Comparison of ENCODE assay signal across 8 cellular contexts in genomic region chr14:105475269-105475915, GRCh38. TPM values are rescaled to one million over a fixed set of nuclear protein-coding genes. Genes with fewer than 3 reads are reported as not detected.
DNase-seq lines count a peak whose midpoint lies in the region; ATAC-seq, FAIRE-seq and TF ChIP-seq lines count a peak whose summit lies in the region.

No MANE protein-coding gene starts in this region.

- H3K27ac ChIP-seq in A673 (ENCODE audit: low read depth, low read length, poor library complexity, severe bottlenecking) = peak overlapping the region; percentile 87
- peak overlapping the region; percentile 96 to 99 for H3K27ac ChIP-seq in breast epithelium
- H3K27ac ChIP-seq in right lobe of liver = peak overlapping the region; percentile 68 to 86 (median 85)
- H3K27ac ChIP-seq in tibial nerve = peak overlapping the region; percentile 89 to 96 (median 92)

- DNase-seq in A673 (ENCODE audit: low spot score) (no peak), HTR-8/SVneo (ENCODE audit: insufficient read length, low spot score) (no peak), breast epithelium (ENCODE audit: low spot score in 2 of 2) (peak in 1 of 2 donors; percentile 63), right lobe of liver (peak; percentile 75 to 83 (median 77)), tibial nerve (ENCODE audit: low spot score in 2 of 2) (no peak), epidermal melanocyte (ENCODE audit: insufficient read length, low spot score) (no peak)
- DNase-seq in activated CD8-positive, alpha-beta memory T cell treated with anti-CD3 and anti-CD28 coated beads for 24 hours = no peak

- peak in 1 of 2 donors; percentile 36 for TF ChIP-seq EP300 in tibial nerve (IDR thresholded peaks at IDR 0.05)

- BruUV-seq in A673 (replicated peaks; lab: Mats Ljungman, UMichigan) = no TSS peak

- intact Hi-C loops in A673 (cut with micrococcal nuclease; ENCODE audit: unreplicated experiment) (no loop called here), breast epithelium (cut with DNase I; ENCODE audit: low total_unique reads) (no loop called here), right lobe of liver (cut with DNase I) (no loop called here)

- H3K4me3 ChIP-seq in A673 (ENCODE audit: low read depth, low read length, poor library complexity, severe bottlenecking) = peak overlapping the region; percentile 99
- peak overlapping the region; percentile 65 to 97 (median 79) for H3K4me3 ChIP-seq in breast epithelium
- H3K4me3 ChIP-seq in right lobe of liver = peak overlapping the region; percentile 58 to 82 (median 63)
- H3K4me3 ChIP-seq in tibial nerve = peak overlapping the region; percentile 49 to 89 (median 77)

- no peak for TF ChIP-seq POLR2A in breast epithelium (IDR thresholded peaks at IDR 0.05)
- no peak for TF ChIP-seq POLR2A in right lobe of liver (IDR thresholded peaks at IDR 0.05)
- no peak for TF ChIP-seq POLR2A in tibial nerve (IDR thresholded peaks at IDR 0.05)

- H3K36me3 ChIP-seq in A673 (ENCODE audit: insufficient read depth, low read length, poor library complexity, severe bottlenecking) (peaks cover 5% of the 10 kb centered on the region), breast epithelium (no peaks in the 10 kb centered on the region), right lobe of liver (peaks cover 0 to under 1% (median 0%) of the 10 kb centered on the region in 4 donors), tibial nerve (peaks cover 0 to 33% (median 0%) of the 10 kb centered on the region in 3 donors)

- POLR2A ChIA-PET in A673 (lab: Charles Lee; ENCODE audit: low non-redundant PET) = no interaction called here

- FAIRE-seq in HTR-8/SVneo (lab: Jason Lieb, UNC) = peak; percentile 23

- no peaks in the 10 kb centered on the region for H3K9me3 ChIP-seq in A673 (ENCODE audit: low read depth, low read length, poor library complexity, severe bottlenecking)
- H3K9me3 ChIP-seq in breast epithelium = no peaks in the 10 kb centered on the region
- no peaks in the 10 kb centered on the region for H3K9me3 ChIP-seq in right lobe of liver
- H3K9me3 ChIP-seq in tibial nerve = no peaks in the 10 kb centered on the region

- CTCF ChIA-PET in A673 (lab: Charles Lee) = no interaction called here

- WGBS in right lobe of liver (ENCODE audit: insufficient coverage, low coverage, low lambda C conversion rate, missing lambda C conversion rate) = 8% methylated on average over 2 of the region's 39 CpGs
- WGBS in tibial nerve, 2 donors = 2 to 3% methylated on average over 11 to 25 of the region's 39 CpGs

- ATAC-seq in right lobe of liver (peak; percentile 2 to 31 (median 18)), HG03039 (IDR thresholded peaks at IDR 0.05; ENCODE audit: unreplicated experiment) (no peak)

- H3K4me1 ChIP-seq in A673 (ENCODE audit: insufficient read depth, low read length, poor library complexity, severe bottlenecking) (peaks cover 57% of the 10 kb centered on the region), breast epithelium (peaks cover 29 to 32% of the 10 kb centered on the region in 2 donors), right lobe of liver (peaks cover 0 to 39% (median 17%) of the 10 kb centered on the region in 4 donors), tibial nerve (peaks cover 0 to 88% (median 45%) of the 10 kb centered on the region in 4 donors)

- TF ChIP-seq CTCF in A673 (conservative IDR thresholded peaks at IDR 0.05; ENCODE audit: low read depth, low read length) (no peak), breast epithelium (IDR thresholded peaks at IDR 0.05) (no peak), right lobe of liver (IDR thresholded peaks at IDR 0.05) (no peak), tibial nerve (IDR thresholded peaks at IDR 0.05) (no peak)

- no peaks in the 10 kb centered on the region for H3K27me3 ChIP-seq in A673 (replicated peaks; ENCODE audit: insufficient read depth, low read depth, low read length, poor library complexity)
- H3K27me3 ChIP-seq in breast epithelium = no peaks in the 10 kb centered on the region
- no peaks in the 10 kb centered on the region for H3K27me3 ChIP-seq in right lobe of liver
- H3K27me3 ChIP-seq in tibial nerve = peaks cover 0 to 6% of the 10 kb centered on the region in 2 donors

RNA-seq across cellular contexts. Expression of gene CRIP2, which starts 0.8 kb away (rescaled TPM):
- total RNA-seq in A673 (2021) = 154 and 192 TPM in 2 replicates
- 100 to 1,000 TPM in 1 of 3 donors, 10 to 100 TPM in 2; 46.2 to 146 (median 92.1) TPM for total RNA-seq in breast epithelium
- total RNA-seq in right lobe of liver = 10 to 100 TPM; 11.2 to 50.0 (median 27.5) TPM
- 100 to 1,000 TPM; 161 to 268 (median 208) TPM for total RNA-seq in tibial nerve

RNA-seq across cellular contexts. Expression of gene CRIP1, which starts 11.3 kb away (rescaled TPM):
- total RNA-seq in A673 (2021) = 42.4 and 47.7 TPM in 2 replicates
- total RNA-seq in breast epithelium = 10 to 100 TPM; 24.1 to 32.8 (median 32.8) TPM
- total RNA-seq in right lobe of liver = 1 to 10 TPM in 5 of 6 experiments, under 1 TPM in 1; 0.79 to 5.4 (median 2.7) TPM
- 10 to 100 TPM; 26.4 to 77.8 (median 33.5) TPM for total RNA-seq in tibial nerve

RNA-seq across cellular contexts. Expression of gene TEDC1, which starts 15.7 kb away (rescaled TPM):
- 34.0 and 48.0 TPM in 2 replicates for total RNA-seq in A673 (2021)
- 1 to 10 TPM; 4.9 to 7.8 (median 6.7) TPM for total RNA-seq in breast epithelium
- total RNA-seq in right lobe of liver = 1 to 10 TPM; 2.2 to 8.1 (median 3.9) TPM
- 10 to 100 TPM in 3 of 4 donors, 1 to 10 TPM in 1; 5.5 to 20.4 (median 14.2) TPM for total RNA-seq in tibial nerve

RNA-seq across cellular contexts. Expression of gene TMEM121, which starts 51.0 kb away (rescaled TPM):
- 3.1 and 4.7 TPM in 2 replicates for total RNA-seq in A673 (2021)
- total RNA-seq in breast epithelium = 1 to 10 TPM; 2.4 to 9.2 (median 9.2) TPM
- total RNA-seq in right lobe of liver = 1 to 10 TPM in 5 of 6 experiments, under 1 TPM in 1; 0.74 to 3.2 (median 2.2) TPM
- total RNA-seq in tibial nerve = 10 to 100 TPM; 15.1 to 28.2 (median 20.1) TPM

RNA-seq across cellular contexts. Expression of gene MTA1, which starts 55.8 kb away (rescaled TPM):
- 238 and 250 TPM in 2 replicates for total RNA-seq in A673 (2021)
- 10 to 100 TPM; 50.7 to 70.1 (median 68.8) TPM for total RNA-seq in breast epithelium
- total RNA-seq in right lobe of liver = 10 to 100 TPM; 18.6 to 45.1 (median 29.2) TPM
- 100 to 1,000 TPM in 1 of 4 donors, 10 to 100 TPM in 3; 67.5 to 213 (median 95.3) TPM for total RNA-seq in tibial nerve

Comparison
In these comparisons a context has a peak if more than half of its experiments do, and no peak if none do; other contexts are left out.
1. DNase-seq: peak in right lobe of liver (3 of 3); none in A673 (single experiment), HTR-8/SVneo (single experiment), tibial nerve (0 of 2), epidermal melanocyte (single experiment) and activated CD8-positive, alpha-beta memory T cell treated with anti-CD3 and anti-CD28 coated beads for 24 hours (single experiment).
2. Peak in every context shown above with its lines, with median percentiles within 50 percentile points of each other: H3K27ac ChIP-seq and H3K4me3 ChIP-seq.